Comparison of ENCODE assay signal across 1 cellular context in genomic region chr10:119542990-119543813, GRCh38.
A peak's percentile ranks its signal among the peaks of the same experiment; 100 is the strongest.
TF ChIP-seq lines count a peak whose summit lies in the region.

No MANE protein-coding gene starts in this region.

TF ChIP-seq in HEK293, 187 proteins besides CTCF, POLR2A, EP300 and RAD21 (continued from another document):
- TF ChIP-seq GLIS2 (tag by site-specific recombination; IDR thresholded peaks at IDR 0.05) (peak; percentile 87), ZFP41 (tag by site-specific recombination; IDR thresholded peaks at IDR 0.05; ENCODE audit: borderline replicate concordance) (no peak), ZNF677 (tag by site-specific recombination; IDR thresholded peaks at IDR 0.05) (0 out of 2 replicates have a peak, but pooled peaks have one; percentile 24), ZNF843 (tag by site-specific recombination; IDR thresholded peaks at IDR 0.05) (no peak), ZNF561 (tag by site-specific recombination; IDR thresholded peaks at IDR 0.05; ENCODE audit: borderline replicate concordance) (no peak)
